In genomic region chr14:60301685-60302084, GRCh38 we compare ENCODE assay signal across 1 cellular context.
TF ChIP-seq lines count a peak whose summit lies in the region.

No MANE protein-coding gene starts in this region.

TF ChIP-seq in GM23338, 12 proteins besides CTCF, POLR2A, EP300 and RAD21 (continued from another document):
- TF ChIP-seq ETS1 (IDR thresholded peaks at IDR 0.05) (no peak), REST (IDR thresholded peaks at IDR 0.05; ENCODE audit: unreplicated experiment) (no peak), ZNF462 (CRISPR knock-in tag; IDR thresholded peaks at IDR 0.05) (no peak)
TF ChIP-seq in GM23338: peak in this region for 0.
